ENCODE assay signal across 2 cellular contexts in genomic region chr20:49188101-49188784, GRCh38.
A peak's percentile ranks its signal among the peaks of the same experiment; 100 is the strongest.
TF ChIP-seq lines count a peak whose summit lies in the region.

Gene STAU1 (minus strand): TSS chr20:49188334. CDS start chr20:49166201, 22,133 bp downstream.

TF ChIP-seq in IMR-90, 13 proteins besides CTCF, POLR2A, EP300 and RAD21:
- TF ChIP-seq MAZ (IDR thresholded peaks at IDR 0.05; ENCODE audit: borderline replicate concordance, low read depth, low read length) (peak; percentile 95), RFX5 (IDR thresholded peaks at IDR 0.05; ENCODE audit: low read depth, low read length) (no peak), BHLHE40 (IDR thresholded peaks at IDR 0.05; ENCODE audit: low read depth, low read length) (no peak), MXI1 (IDR thresholded peaks at IDR 0.05; ENCODE audit: borderline replicate concordance, low read depth, low read length) (peak; percentile 28; the same call in 1 of the 2 replicates)

TF ChIP-seq in endothelial cell of umbilical vein, 7 proteins besides CTCF, POLR2A, EP300 and RAD21:
- TF ChIP-seq EZH2 (IDR thresholded peaks at IDR 0.05; ENCODE audit: borderline replicate concordance, low read depth, low read length, severe bottlenecking): no peak
- peak; percentile 94 for TF ChIP-seq POLR2AphosphoS5 (IDR thresholded peaks at IDR 0.05; ENCODE audit: insufficient read depth, low read depth, low read length)
